In the genomic region with DNA sequence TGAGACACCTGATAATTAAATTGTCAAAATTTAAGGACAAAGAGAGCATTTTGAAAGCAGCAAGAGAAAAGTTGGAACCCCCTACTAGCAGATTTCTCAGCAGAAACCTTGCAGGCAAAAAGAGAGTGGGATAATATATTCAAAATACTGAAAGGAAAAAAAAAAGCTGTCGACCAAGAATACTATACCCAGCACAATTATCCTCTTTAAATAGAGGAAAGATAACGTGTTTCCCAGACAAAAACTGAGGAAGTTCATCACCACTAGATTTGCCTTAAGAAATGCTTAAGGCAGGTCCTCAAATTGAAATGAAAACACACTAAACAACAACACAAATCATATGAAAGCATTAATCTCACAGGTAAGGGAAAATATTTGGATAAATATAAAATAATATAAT, we compare ENCODE assay signal across 2 cellular contexts.
TF ChIP-seq lines count a peak whose summit lies in the region.

No MANE protein-coding gene starts in this region.

TF ChIP-seq in HEK293, 187 proteins besides CTCF, POLR2A, EP300 and RAD21:
- TF ChIP-seq SETDB1 (IDR thresholded peaks at IDR 0.05; ENCODE audit: insufficient read length, low read length), result peak; percentile 99
- no peak for TF ChIP-seq TSHZ1 (tag by site-specific recombination; IDR thresholded peaks at IDR 0.05; ENCODE audit: borderline replicate concordance)
- 0 out of 2 replicates have a peak, but pooled peaks have one; percentile 49 for TF ChIP-seq TRIM28 (IDR thresholded peaks at IDR 0.05; ENCODE audit: borderline replicate concordance, low read length)
- TF ChIP-seq ZNF354C (tag by site-specific recombination; IDR thresholded peaks at IDR 0.05; ENCODE audit: borderline replicate concordance, low read depth), result no peak

TF ChIP-seq in K562, 482 proteins besides CTCF, POLR2A, EP300 and RAD21:
- TF ChIP-seq ETV6 (IDR thresholded peaks at IDR 0.05; ENCODE audit: borderline replicate concordance in 1 of 2, low read depth in 2 of 2, low read length in 1 of 2) (no peak), ETV6 (CRISPR knock-in tag; IDR thresholded peaks at IDR 0.05; ENCODE audit: borderline replicate concordance) (no peak), KLF6 (CRISPR knock-in tag; IDR thresholded peaks at IDR 0.05; ENCODE audit: borderline replicate concordance) (no peak), ZNF280A (IDR thresholded peaks at IDR 0.05; ENCODE audit: low read depth, partially characterized antibody) (peak; percentile 44), CBX3 (IDR thresholded peaks at IDR 0.05; ENCODE audit: borderline replicate concordance in 1 of 2, low read length in 2 of 2) (peak in 1 of 2 experiments; percentile 72; a peak in 2 of 3 replicates), RBM34 (IDR thresholded peaks at IDR 0.05; ENCODE audit: borderline replicate concordance, insufficient read depth, low read length) (no peak), ZFP1 (CRISPR knock-in tag; IDR thresholded peaks at IDR 0.05) (peak; percentile 76), ZNF583 (CRISPR knock-in tag; IDR thresholded peaks at IDR 0.05) (no peak), ZNF217 (CRISPR knock-in tag; IDR thresholded peaks at IDR 0.05) (no peak), CBX5 (IDR thresholded peaks at IDR 0.05; ENCODE audit: borderline replicate concordance, low read depth) (0 out of 2 replicates have a peak, but pooled peaks have one; percentile 28), TRIM28 (IDR thresholded peaks at IDR 0.05) (peak; percentile 59; the same call in 1 of the 2 replicates), TEAD4 (IDR thresholded peaks at IDR 0.05; ENCODE audit: low read length) (no peak), TEAD4 (CRISPR knock-in tag; IDR thresholded peaks at IDR 0.05; ENCODE audit: borderline replicate concordance) (no peak), USF1 (CRISPR knock-in tag; IDR thresholded peaks at IDR 0.05) (no peak), ZNF175 (CRISPR knock-in tag; IDR thresholded peaks at IDR 0.05; ENCODE audit: low read depth) (no peak), SMAD2 (IDR thresholded peaks at IDR 0.05; ENCODE audit: low read depth, low read length) (no peak), ZNF384 (IDR thresholded peaks at IDR 0.05; ENCODE audit: low read depth, low read length) (peak; percentile 28; the same call in 1 of the 2 replicates), E2F6 (IDR thresholded peaks at IDR 0.05; ENCODE audit: borderline replicate concordance in 1 of 2, extremely low read depth in 1 of 2, insufficient read depth in 1 of 2, insufficient read length in 1 of 2, low read depth in 1 of 2, low read length in 1 of 2, poor library complexity in 1 of 2, severe bottlenecking in 1 of 2) (no peak), ZNF707 (CRISPR knock-in tag; conservative IDR thresholded peaks at IDR 0.05) (no peak), ZNF431 (CRISPR knock-in tag; IDR thresholded peaks at IDR 0.05) (no peak), POLR3A (IDR thresholded peaks at IDR 0.05; ENCODE audit: borderline replicate concordance, extremely low read depth, insufficient read depth, insufficient read length) (no peak), ZBTB40 (IDR thresholded peaks at IDR 0.05) (no peak), ZBTB40 (CRISPR knock-in tag; IDR thresholded peaks at IDR 0.05) (no peak), ZNF740 (CRISPR knock-in tag; IDR thresholded peaks at IDR 0.05) (no peak), ZNF740 (tag; IDR thresholded peaks at IDR 0.05) (no peak), MTA3 (IDR thresholded peaks at IDR 0.05; ENCODE audit: borderline replicate concordance) (no peak), ZFP91 (CRISPR knock-in tag; IDR thresholded peaks at IDR 0.05) (no peak)
- TF ChIP-seq, protein P1, sequence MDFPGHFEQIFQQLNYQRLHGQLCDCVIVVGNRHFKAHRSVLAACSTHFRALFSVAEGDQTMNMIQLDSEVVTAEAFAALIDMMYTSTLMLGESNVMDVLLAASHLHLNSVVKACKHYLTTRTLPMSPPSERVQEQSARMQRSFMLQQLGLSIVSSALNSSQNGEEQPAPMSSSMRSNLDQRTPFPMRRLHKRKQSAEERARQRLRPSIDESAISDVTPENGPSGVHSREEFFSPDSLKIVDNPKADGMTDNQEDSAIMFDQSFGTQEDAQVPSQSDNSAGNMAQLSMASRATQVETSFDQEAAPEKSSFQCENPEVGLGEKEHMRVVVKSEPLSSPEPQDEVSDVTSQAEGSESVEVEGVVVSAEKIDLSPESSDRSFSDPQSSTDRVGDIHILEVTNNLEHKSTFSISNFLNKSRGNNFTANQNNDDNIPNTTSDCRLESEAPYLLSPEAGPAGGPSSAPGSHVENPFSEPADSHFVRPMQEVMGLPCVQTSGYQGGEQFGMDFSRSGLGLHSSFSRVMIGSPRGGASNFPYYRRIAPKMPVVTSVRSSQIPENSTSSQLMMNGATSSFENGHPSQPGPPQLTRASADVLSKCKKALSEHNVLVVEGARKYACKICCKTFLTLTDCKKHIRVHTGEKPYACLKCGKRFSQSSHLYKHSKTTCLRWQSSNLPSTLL (IDR thresholded peaks at IDR 0.05), result no peak
